In the genomic region with DNA sequence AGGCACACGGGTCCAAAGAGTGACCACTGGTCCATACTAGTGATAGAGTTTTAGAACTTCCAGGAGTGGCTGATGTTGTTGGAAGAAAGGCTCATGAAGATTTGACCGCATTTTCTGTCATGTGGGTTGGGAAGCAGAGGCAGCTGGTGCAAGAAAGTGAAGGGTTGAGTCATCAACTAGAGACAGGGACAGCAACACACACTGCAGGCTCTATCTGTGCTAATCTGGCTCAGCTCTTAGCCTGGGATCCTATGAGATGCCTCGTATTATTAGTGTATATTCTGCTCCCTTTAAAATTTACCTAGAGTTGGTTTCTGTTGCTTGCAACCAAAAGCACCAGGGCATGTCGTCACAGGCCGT, we compare ENCODE assay signal across 9 cellular contexts. TPM values are rescaled to one million over a fixed set of nuclear protein-coding genes. Genes with fewer than 3 reads are reported as not detected.
DNase-seq lines count a peak whose midpoint lies in the region; ATAC-seq and TF ChIP-seq lines count a peak whose summit lies in the region.
"Had no signal": no experiment of that assay in that cellular context is flagged by ENCODE, and none has a peak within 500 bp of the region (broad histone marks: within the 10 kb centered on the region; RNA-seq: fewer than 3 reads in every experiment).

No MANE protein-coding gene starts in this region.

- CTCF ChIA-PET in Caco-2 (lab: Charles Lee), result interaction anchor here (1.2 kb wide), 1 partner anchor 384 kb away, joined by 4 read pairs; no protein-coding TSS in a partner anchor
- CTCF ChIA-PET in HEK293T (lab: Yijun Ruan, JAX), result interaction anchor here (0.5 to 1.1 kb wide), 2 partner anchors 125 to 384 kb away, joined by 3 read pairs; no protein-coding TSS in a partner anchor

- no peak for DNase-seq in Caco-2
- peak; percentile 86 for DNase-seq in M059J (ENCODE audit: low read depth)
- peak; percentile 87 for DNase-seq in brain microvascular endothelial cell
- DNase-seq in myocyte (ENCODE audit: low read depth), result peak; percentile 93
- no peak for DNase-seq in HEK293T (ENCODE audit: extremely low spot score)
- DNase-seq in NCI-H2227 treated with DMSO at 0.1 percent for 48 hours (lab: John Stamatoyannopoulos, UW), result no peak
- DNase-seq in NCI-H2029 (lab: John Stamatoyannopoulos, UW), result no peak
- DNase-seq: transverse colon had no signal

- no peak for ATAC-seq in GM18873 (IDR thresholded peaks at IDR 0.05; ENCODE audit: low FRiP score, unreplicated experiment)

- peak overlapping the region; percentile 57 for H3K27ac ChIP-seq in brain microvascular endothelial cell

- H3K4me1 ChIP-seq in Caco-2, result no peaks in the 10 kb centered on the region; the same call in 1 of the 2 replicates

- H3K27me3 Mint-ChIP-seq in Caco-2 (ENCODE audit: insufficient read depth, unreplicated experiment), result peaks cover 6% of the 10 kb centered on the region

- H3K9me3 Mint-ChIP-seq in Caco-2 (ENCODE audit: unreplicated experiment), result no peaks in the 10 kb centered on the region

- in situ Hi-C loops in brain microvascular endothelial cell (cut with HindIII; ENCODE audit: low pct_ligation_motif_present, low sequenced_read_pairs), result loop anchor here (25.0 kb wide), 2 partner anchors 186 to 361 kb away; no protein-coding TSS in a partner anchor

- H3K4me1 Mint-ChIP-seq in Caco-2 (ENCODE audit: low read depth, unreplicated experiment), result no peaks in the 10 kb centered on the region

- H3K4me3 Mint-ChIP-seq in Caco-2 (ENCODE audit: unreplicated experiment), result no peak overlapping the region

- H3K27me3 ChIP-seq in Caco-2 (replicated peaks; ENCODE audit: control insufficient read depth, insufficient read depth, low read length) (peaks cover 5% of the 10 kb centered on the region), brain microvascular endothelial cell (replicated peaks) (peaks cover 15% of the 10 kb centered on the region)

- no peak for TF ChIP-seq CTCF in Caco-2 (IDR thresholded peaks at IDR 0.05; ENCODE audit: insufficient read depth in 1 of 2, low read depth in 1 of 2, low read length in 1 of 2, severe bottlenecking in 1 of 2, unreplicated experiment in 1 of 2)
- no peak for TF ChIP-seq CTCF in brain microvascular endothelial cell (IDR thresholded peaks at IDR 0.05; ENCODE audit: low read depth, low read length, missing control alignments)

- H3K36me3 ChIP-seq in Caco-2 (ENCODE audit: control insufficient read depth, insufficient read depth, low read length) (no peaks in the 10 kb centered on the region), brain microvascular endothelial cell (replicated peaks) (no peaks in the 10 kb centered on the region)
- H3K36me3 ChIP-seq: transverse colon had no signal

- H3K4me3 ChIP-seq in Caco-2 (ENCODE audit: low read depth, low read length), result no peak overlapping the region
- no peak overlapping the region for H3K4me3 ChIP-seq in brain microvascular endothelial cell (ENCODE audit: low read depth, low read length)
- H3K4me3 ChIP-seq: transverse colon had no signal

- no peaks in the 10 kb centered on the region for H3K36me3 Mint-ChIP-seq in Caco-2 (ENCODE audit: insufficient read depth, unreplicated experiment)

- intact Hi-C loops in Caco-2 (cut with micrococcal nuclease; ENCODE audit: unreplicated experiment), result no loop called here

- H3K9me3 ChIP-seq in Caco-2, result no peaks in the 10 kb centered on the region
- H3K9me3 ChIP-seq: transverse colon had no signal

- no TSS peak for BruUV-seq in Caco-2 (replicated peaks; lab: Mats Ljungman, UMichigan)

- POLR2A ChIA-PET in Caco-2 (lab: Charles Lee) (no interaction called here), HEK293T (lab: Yijun Ruan, JAX) (interaction anchor here (0.9 kb wide), 1 partner anchor 384 kb away, joined by 5 read pairs; no protein-coding TSS in a partner anchor)

- H3K27ac Mint-ChIP-seq in Caco-2 (ENCODE audit: unreplicated experiment), result peak overlapping the region; percentile 40

TF ChIP-seq in HEK293T, 16 proteins besides CTCF, POLR2A, EP300 and RAD21:
- no peak for TF ChIP-seq ARNT (IDR thresholded peaks at IDR 0.05)

RNA-seq across cellular contexts. Expression of a gene that starts 2.5 kb away (rescaled TPM):
- total RNA-seq in Caco-2 (2022), result 0.98 and 1.1 TPM in 2 replicates
- 1.9 and 2.5 TPM in 2 replicates for total RNA-seq in M059J (2014; rRNA removed; shearing (Covaris generic))
- 5.1 and 5.3 TPM in 2 replicates for total RNA-seq in myocyte
- 15.1 TPM for polyA plus RNA-seq in myocyte (2012)

Comparison
In these comparisons a context has a peak if more than half of its experiments do, and no peak if none do; other contexts are left out.
1. DNase-seq: peak in M059J (single experiment), brain microvascular endothelial cell (single experiment) and myocyte (single experiment); none in Caco-2 (0 of 2), HEK293T (single experiment), NCI-H2227 treated with DMSO at 0.1 percent for 48 hours (single experiment) and NCI-H2029 (single experiment).